1 cellular context compared by ENCODE assay signal in the genomic region with DNA sequence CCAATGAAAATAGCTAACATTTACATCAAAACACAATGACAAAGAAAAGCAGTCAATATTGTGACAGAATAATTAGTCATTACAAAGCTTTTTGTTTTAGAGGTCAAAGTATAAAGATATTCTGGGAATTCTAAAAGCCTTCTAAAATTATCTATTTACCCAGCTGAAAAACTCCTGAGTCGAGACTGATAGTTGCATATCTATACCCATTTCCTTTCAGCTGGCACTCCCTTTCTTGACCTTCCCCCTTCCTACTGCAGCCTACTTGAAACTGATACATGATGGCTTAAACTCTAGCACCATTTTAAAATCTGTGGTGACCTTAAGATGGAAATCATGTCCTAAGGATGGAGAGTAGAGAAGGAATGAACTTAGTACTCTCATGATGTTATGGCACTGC.
TF ChIP-seq lines count a peak whose summit lies in the region.

No MANE protein-coding gene starts in this region.

TF ChIP-seq in endothelial cell of umbilical vein, 7 proteins besides CTCF, POLR2A, EP300 and RAD21:
- TF ChIP-seq MAX (IDR thresholded peaks at IDR 0.05; ENCODE audit: insufficient read depth, insufficient read length) (no peak), EZH2 (IDR thresholded peaks at IDR 0.05; ENCODE audit: borderline replicate concordance, low read depth, low read length, severe bottlenecking) (no peak), MYC (IDR thresholded peaks at IDR 0.05; ENCODE audit: low read depth, low read length) (no peak), JUN (IDR thresholded peaks at IDR 0.05; ENCODE audit: borderline replicate concordance, insufficient read depth, insufficient read length, low read depth) (no peak), POLR2AphosphoS5 (IDR thresholded peaks at IDR 0.05; ENCODE audit: insufficient read depth, low read depth, low read length) (no peak), FOS (IDR thresholded peaks at IDR 0.05; ENCODE audit: borderline replicate concordance, insufficient read depth, low read length) (no peak), GATA2 (IDR thresholded peaks at IDR 0.05; ENCODE audit: insufficient read depth, insufficient read length, low read depth, low read length) (no peak)
